Comparison of ENCODE assay signal across 20 cellular contexts in the genomic region with DNA sequence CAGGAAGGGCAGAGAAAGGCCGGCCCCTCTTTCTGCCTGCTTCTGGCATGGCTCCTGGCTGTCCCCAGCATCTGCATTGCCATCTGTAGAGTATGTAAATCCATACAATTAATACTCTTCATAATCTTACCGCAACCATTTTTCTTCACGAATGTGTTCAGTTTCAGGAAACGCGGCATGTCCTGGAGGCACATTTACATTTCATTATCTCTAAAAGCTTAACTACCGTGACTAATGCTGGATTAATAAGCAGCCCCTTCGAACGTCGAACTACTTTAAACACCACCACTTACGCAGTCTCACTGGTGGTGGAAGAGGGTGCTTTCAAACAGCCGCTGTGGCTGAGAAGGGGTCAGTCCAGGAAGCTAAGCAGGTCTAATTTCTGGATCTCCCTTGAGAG.
"Had no signal": no experiment of that assay in that cellular context is flagged by ENCODE, and none has a peak within 500 bp of the region (broad histone marks: within the 10 kb centered on the region; RNA-seq: fewer than 3 reads in every experiment).

No MANE protein-coding gene starts in this region.

- H3K9me3 ChIP-seq: esophagus muscularis mucosa, left ventricle myocardium inferior, thyroid gland had no signal

- H3K36me3 Mint-ChIP-seq: activated CD4-positive, alpha-beta memory T cell treated with anti-CD3 and anti-CD28 coated beads for 36 hours; activated CD8-positive, alpha-beta memory T cell treated with anti-CD3 and anti-CD28 coated beads, Interleukin-2, amount 10 ng/mL, durations not matched to agents 7 days and 5 days; activated naive CD8-positive, alpha-beta T cell treated with anti-CD3 and anti-CD28 coated beads, Interleukin-2, amount 10 ng/mL, durations not matched to agents 7 days and 5 days; immature natural killer cell had no signal

- H3K27me3 Mint-ChIP-seq: activated B cell treated with CpG ODN at 0.5 μM for 24 hours; activated CD8-positive, alpha-beta memory T cell treated with anti-CD3 and anti-CD28 coated beads, Interleukin-2, amount 10 ng/mL, durations not matched to agents 7 days and 5 days; activated naive CD8-positive, alpha-beta T cell treated with anti-CD3 and anti-CD28 coated beads, Interleukin-2, amount 10 ng/mL, durations not matched to agents 7 days and 5 days had no signal

- H3K9me3 Mint-ChIP-seq: activated B cell treated with CpG ODN at 0.5 μM for 24 hours; activated CD4-positive, alpha-beta memory T cell treated with anti-CD3 and anti-CD28 coated beads for 36 hours; activated naive CD8-positive, alpha-beta T cell treated with anti-CD3 and anti-CD28 coated beads, Interleukin-2, amount 10 ng/mL, durations not matched to agents 7 days and 5 days; activated T-helper 17 cell treated with anti-CD3 and anti-CD28 coated beads, Interleukin-2, amount 50 U/mL, for 72 hours; immature natural killer cell had no signal

- H3K4me3 ChIP-seq: esophagus muscularis mucosa, left ventricle myocardium inferior, thyroid gland had no signal

- H3K4me1 ChIP-seq: left ventricle myocardium inferior, thyroid gland had no signal

- H3K27ac Mint-ChIP-seq: activated B cell treated with CpG ODN at 0.5 μM for 24 hours; activated CD4-positive, alpha-beta memory T cell treated with anti-CD3 and anti-CD28 coated beads for 36 hours; activated CD8-positive, alpha-beta memory T cell treated with anti-CD3 and anti-CD28 coated beads, Interleukin-2, amount 10 ng/mL, durations not matched to agents 7 days and 5 days; activated naive CD8-positive, alpha-beta T cell treated with anti-CD3 and anti-CD28 coated beads, Interleukin-2, amount 10 ng/mL, durations not matched to agents 7 days and 5 days; activated T-helper 17 cell treated with anti-CD3 and anti-CD28 coated beads, Interleukin-2, amount 50 U/mL, for 72 hours; immature natural killer cell had no signal

- H3K4me3 Mint-ChIP-seq: activated B cell treated with CpG ODN at 0.5 μM for 24 hours; activated CD4-positive, alpha-beta memory T cell treated with anti-CD3 and anti-CD28 coated beads for 36 hours; activated CD8-positive, alpha-beta memory T cell treated with anti-CD3 and anti-CD28 coated beads, Interleukin-2, amount 10 ng/mL, durations not matched to agents 7 days and 5 days; activated naive CD8-positive, alpha-beta T cell treated with anti-CD3 and anti-CD28 coated beads, Interleukin-2, amount 10 ng/mL, durations not matched to agents 7 days and 5 days; activated T-helper 17 cell treated with anti-CD3 and anti-CD28 coated beads, Interleukin-2, amount 50 U/mL, for 72 hours; immature natural killer cell had no signal

- H3K4me1 Mint-ChIP-seq: activated CD8-positive, alpha-beta memory T cell treated with anti-CD3 and anti-CD28 coated beads, Interleukin-2, amount 10 ng/mL, durations not matched to agents 7 days and 5 days; activated T-helper 17 cell treated with anti-CD3 and anti-CD28 coated beads, Interleukin-2, amount 50 U/mL, for 72 hours; immature natural killer cell had no signal

- H3K27ac ChIP-seq: esophagus muscularis mucosa, left ventricle myocardium inferior, thyroid gland had no signal

- H3K27me3 ChIP-seq: thyroid gland had no signal

- H3K36me3 ChIP-seq: esophagus muscularis mucosa, left ventricle myocardium inferior, thyroid gland had no signal

- DNase-seq: activated B cell treated with CpG ODN at 0.5 μM for 24 hours; activated CD4-positive, alpha-beta memory T cell treated with anti-CD3 and anti-CD28 coated beads for 36 hours; activated CD4-positive, alpha-beta T cell treated with anti-CD3 and anti-CD28 coated beads for 4 hours; activated CD8-positive, alpha-beta memory T cell treated with anti-CD3 and anti-CD28 coated beads, Interleukin-2, amount 10 ng/mL, durations not matched to agents 7 days and 5 days; activated naive CD4-positive, alpha-beta T cell; activated naive CD8-positive, alpha-beta T cell treated with anti-CD3 and anti-CD28 coated beads, Interleukin-2, amount 10 ng/mL, durations not matched to agents 7 days and 5 days; amygdala; dermis blood vessel endothelial cell; effector memory CD4-positive, alpha-beta T cell; immature natural killer cell; kidney glomerular epithelial cell; left ventricle myocardium inferior; mammary epithelial cell; midbrain; occipital lobe; stimulated activated CD4-positive, alpha-beta T cell treated with anti-CD3 and anti-CD28 coated beads, Interleukin-2, amount 100 ng/mL, for 24 hours; stimulated activated naive CD4-positive, alpha-beta T cell treated with Interleukin-2 at 50 U/mL for 16 hours; thyroid gland had no signal
